33 cellular contexts compared by ENCODE assay signal in the genomic region with DNA sequence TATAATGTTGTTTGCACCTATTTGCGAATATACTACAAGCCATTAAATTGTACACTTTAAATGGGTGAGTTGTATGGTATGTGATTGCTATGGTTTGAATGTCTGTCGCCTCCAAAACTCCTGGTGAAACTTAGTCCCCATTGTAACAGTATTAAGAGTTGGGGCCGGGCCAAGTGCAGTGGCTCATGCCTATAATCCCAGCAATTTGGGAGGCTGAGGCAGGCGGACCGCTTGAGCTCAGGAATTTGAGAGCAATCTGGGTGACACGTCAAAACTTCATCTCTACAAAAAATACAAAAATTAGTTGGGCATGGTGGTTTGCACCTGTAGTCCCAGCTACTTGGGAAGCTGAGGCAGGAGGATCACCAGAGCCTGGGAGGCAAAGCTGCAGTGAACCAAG.
"Had no signal": no experiment of that assay in that cellular context is flagged by ENCODE, and none has a peak within 500 bp of the region (broad histone marks: within the 10 kb centered on the region; RNA-seq: fewer than 3 reads in every experiment).

No MANE protein-coding gene starts in this region.

- DNase-seq: Karpas-422, Kasumi-1, MG63, MM.1S, MV-4-11, NCI-H1048, NCI-H1092, NCI-H1092 treated with DMSO at 0.1 percent for 48 hours, NCI-H1105, NCI-H1105 treated with DMSO at 0.1 percent for 48 hours, NCI-H1417, NCI-H1417 treated with DMSO at 0.1 percent for 48 hours, NCI-H1436, NCI-H1436 treated with DMSO at 0.1 percent for 48 hours, NCI-H146, NCI-H1694, NCI-H1694 treated with DMSO at 0.1 percent for 48 hours, NCI-H187, NCI-H187 treated with DMSO at 0.1 percent for 48 hours, NCI-H1930, NCI-H2029, NCI-H2029 treated with DMSO at 0.1 percent for 48 hours, NCI-H2081, NCI-H2081 treated with DMSO at 0.1 percent for 48 hours, NCI-H2107, NCI-H2171, NCI-H2171 treated with DMSO at 0.1 percent for 48 hours, NCI-H2227 treated with DMSO at 0.1 percent for 48 hours, NCI-H226, NCI-H345, NCI-H446, NCI-H446 treated with DMSO at 0.1 percent for 48 hours, NCI-H510A had no signal
